Comparison of ENCODE assay signal across 1 cellular context in the genomic region with DNA sequence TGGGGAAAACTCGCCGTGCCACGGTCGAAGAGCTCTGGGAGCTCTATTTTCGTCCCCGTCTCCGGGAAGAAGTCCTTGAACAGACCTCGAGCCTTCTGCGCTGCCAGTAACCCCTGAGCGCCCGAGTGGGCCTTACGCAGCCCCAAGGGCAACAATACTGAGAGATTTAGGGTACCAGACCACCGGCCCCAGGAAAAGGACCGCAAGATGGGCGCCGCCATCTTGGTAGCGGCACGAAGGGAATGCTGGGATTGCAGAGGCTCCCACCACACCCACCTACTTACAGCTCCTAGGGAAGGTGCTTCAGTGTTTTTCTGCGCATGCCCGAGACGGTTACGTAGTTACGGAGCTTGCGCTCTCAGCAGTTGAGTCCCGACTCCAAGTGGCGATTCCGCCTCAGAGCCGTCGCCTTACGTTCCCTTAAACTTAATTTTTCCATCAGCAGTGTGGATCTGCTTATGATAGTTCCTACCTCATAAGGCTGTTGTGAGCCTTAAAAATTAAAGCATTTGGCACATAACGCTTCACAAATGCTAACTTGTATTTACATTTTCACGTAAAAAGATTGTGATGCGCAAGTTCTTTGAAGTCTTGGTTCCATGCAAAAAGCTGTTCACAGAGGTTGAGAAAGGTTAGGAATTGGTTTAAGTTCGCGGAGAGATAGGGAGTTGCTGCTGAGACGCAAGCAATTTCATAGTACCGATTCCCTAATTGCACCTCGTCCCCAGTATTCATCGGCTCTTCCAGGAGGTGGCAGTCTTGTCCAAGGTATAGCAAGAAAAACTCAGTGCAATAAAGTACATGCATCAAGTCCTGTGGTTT.
TF ChIP-seq lines count a peak whose summit lies in the region.

A gene (minus strand): TSS at position 244 of the 822 bp plus-strand sequence. CDS start 23 bp downstream, at position 221.

TF ChIP-seq in HEK293, 187 proteins besides CTCF, POLR2A, EP300 and RAD21 (continued from another document and continues in another):
- TF ChIP-seq, protein P1, sequence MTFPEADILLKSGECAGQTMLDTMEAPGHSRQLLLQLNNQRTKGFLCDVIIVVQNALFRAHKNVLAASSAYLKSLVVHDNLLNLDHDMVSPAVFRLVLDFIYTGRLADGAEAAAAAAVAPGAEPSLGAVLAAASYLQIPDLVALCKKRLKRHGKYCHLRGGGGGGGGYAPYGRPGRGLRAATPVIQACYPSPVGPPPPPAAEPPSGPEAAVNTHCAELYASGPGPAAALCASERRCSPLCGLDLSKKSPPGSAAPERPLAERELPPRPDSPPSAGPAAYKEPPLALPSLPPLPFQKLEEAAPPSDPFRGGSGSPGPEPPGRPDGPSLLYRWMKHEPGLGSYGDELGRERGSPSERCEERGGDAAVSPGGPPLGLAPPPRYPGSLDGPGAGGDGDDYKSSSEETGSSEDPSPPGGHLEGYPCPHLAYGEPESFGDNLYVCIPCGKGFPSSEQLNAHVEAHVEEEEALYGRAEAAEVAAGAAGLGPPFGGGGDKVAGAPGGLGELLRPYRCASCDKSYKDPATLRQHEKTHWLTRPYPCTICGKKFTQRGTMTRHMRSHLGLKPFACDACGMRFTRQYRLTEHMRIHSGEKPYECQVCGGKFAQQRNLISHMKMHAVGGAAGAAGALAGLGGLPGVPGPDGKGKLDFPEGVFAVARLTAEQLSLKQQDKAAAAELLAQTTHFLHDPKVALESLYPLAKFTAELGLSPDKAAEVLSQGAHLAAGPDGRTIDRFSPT (tag by site-specific recombination; IDR thresholded peaks at IDR 0.05) = no peak
- TF ChIP-seq KLF16 (tag by site-specific recombination; IDR thresholded peaks at IDR 0.05) (no peak), ZNF132 (tag by site-specific recombination; IDR thresholded peaks at IDR 0.05; ENCODE audit: borderline replicate concordance) (no peak), KLF9 (tag by site-specific recombination; IDR thresholded peaks at IDR 0.05; ENCODE audit: low read depth) (peak; percentile 95), ZNF140 (tag by site-specific recombination; IDR thresholded peaks at IDR 0.05) (no peak), OSR2 (tag by site-specific recombination; IDR thresholded peaks at IDR 0.05) (no peak), ZNF24 (tag by site-specific recombination; IDR thresholded peaks at IDR 0.05) (no peak; the same call in 1 of the 2 replicates), ZBTB8A (tag by site-specific recombination; IDR thresholded peaks at IDR 0.05) (peak; percentile 31; the same call in 1 of the 2 replicates), ZNF776 (tag by site-specific recombination; IDR thresholded peaks at IDR 0.05; ENCODE audit: borderline replicate concordance) (no peak), HOXA7 (CRISPR knock-in tag; IDR thresholded peaks at IDR 0.05; ENCODE audit: borderline replicate concordance) (no peak), ZNF660 (tag by site-specific recombination; IDR thresholded peaks at IDR 0.05) (peak; percentile 81), ZNF169 (tag by site-specific recombination; IDR thresholded peaks at IDR 0.05) (no peak), ZNF585B (tag by site-specific recombination; IDR thresholded peaks at IDR 0.05) (no peak), ZSCAN16 (tag by site-specific recombination; IDR thresholded peaks at IDR 0.05) (peak; percentile 74), ZNF473 (tag by site-specific recombination; IDR thresholded peaks at IDR 0.05) (no peak), ZNF510 (tag by site-specific recombination; IDR thresholded peaks at IDR 0.05; ENCODE audit: insufficient replicate concordance) (no peak), ZNF155 (tag by site-specific recombination; IDR thresholded peaks at IDR 0.05) (no peak), ZNF514 (tag by site-specific recombination; IDR thresholded peaks at IDR 0.05) (no peak), ZNF830 (tag by site-specific recombination; IDR thresholded peaks at IDR 0.05; ENCODE audit: low read depth) (no peak), ZNF768 (tag by site-specific recombination; IDR thresholded peaks at IDR 0.05) (no peak), ZNF707 (tag by site-specific recombination; IDR thresholded peaks at IDR 0.05) (no peak; the same call in 1 of the 2 replicates), ZNF175 (tag by site-specific recombination; IDR thresholded peaks at IDR 0.05) (no peak), ZFP37 (tag by site-specific recombination; IDR thresholded peaks at IDR 0.05) (peak; percentile 80), ZNF701 (tag by site-specific recombination; IDR thresholded peaks at IDR 0.05) (no peak), ZNF324 (tag by site-specific recombination; IDR thresholded peaks at IDR 0.05) (no peak), TCF7L2 (IDR thresholded peaks at IDR 0.05; ENCODE audit: borderline replicate concordance, low read depth, low read length) (no peak), ZNF610 (tag by site-specific recombination; IDR thresholded peaks at IDR 0.05; ENCODE audit: borderline replicate concordance) (no peak), ZNF600 (tag by site-specific recombination; IDR thresholded peaks at IDR 0.05) (peak; percentile 88), OVOL3 (tag by site-specific recombination; IDR thresholded peaks at IDR 0.05) (0 out of 2 replicates have a peak, but pooled peaks have one; percentile 54), IKZF3 (tag by site-specific recombination; IDR thresholded peaks at IDR 0.05) (peak; percentile 86), ZNF221 (tag by site-specific recombination; IDR thresholded peaks at IDR 0.05; ENCODE audit: borderline replicate concordance) (no peak), ZNF624 (tag by site-specific recombination; IDR thresholded peaks at IDR 0.05) (no peak), ZNF274 (IDR thresholded peaks at IDR 0.05; ENCODE audit: low read length) (no peak), ZNF274 (tag by site-specific recombination; IDR thresholded peaks at IDR 0.05; ENCODE audit: borderline replicate concordance) (no peak), KLF1 (tag by site-specific recombination; IDR thresholded peaks at IDR 0.05) (no peak), GLI2 (tag by site-specific recombination; IDR thresholded peaks at IDR 0.05; ENCODE audit: borderline replicate concordance, low read depth) (no peak), ZNF16 (tag by site-specific recombination; IDR thresholded peaks at IDR 0.05; ENCODE audit: low read depth) (no peak), ZNF521 (tag by site-specific recombination; IDR thresholded peaks at IDR 0.05) (no peak), ZNF843 (tag by site-specific recombination; IDR thresholded peaks at IDR 0.05) (no peak)
- TF ChIP-seq, protein P2, sequence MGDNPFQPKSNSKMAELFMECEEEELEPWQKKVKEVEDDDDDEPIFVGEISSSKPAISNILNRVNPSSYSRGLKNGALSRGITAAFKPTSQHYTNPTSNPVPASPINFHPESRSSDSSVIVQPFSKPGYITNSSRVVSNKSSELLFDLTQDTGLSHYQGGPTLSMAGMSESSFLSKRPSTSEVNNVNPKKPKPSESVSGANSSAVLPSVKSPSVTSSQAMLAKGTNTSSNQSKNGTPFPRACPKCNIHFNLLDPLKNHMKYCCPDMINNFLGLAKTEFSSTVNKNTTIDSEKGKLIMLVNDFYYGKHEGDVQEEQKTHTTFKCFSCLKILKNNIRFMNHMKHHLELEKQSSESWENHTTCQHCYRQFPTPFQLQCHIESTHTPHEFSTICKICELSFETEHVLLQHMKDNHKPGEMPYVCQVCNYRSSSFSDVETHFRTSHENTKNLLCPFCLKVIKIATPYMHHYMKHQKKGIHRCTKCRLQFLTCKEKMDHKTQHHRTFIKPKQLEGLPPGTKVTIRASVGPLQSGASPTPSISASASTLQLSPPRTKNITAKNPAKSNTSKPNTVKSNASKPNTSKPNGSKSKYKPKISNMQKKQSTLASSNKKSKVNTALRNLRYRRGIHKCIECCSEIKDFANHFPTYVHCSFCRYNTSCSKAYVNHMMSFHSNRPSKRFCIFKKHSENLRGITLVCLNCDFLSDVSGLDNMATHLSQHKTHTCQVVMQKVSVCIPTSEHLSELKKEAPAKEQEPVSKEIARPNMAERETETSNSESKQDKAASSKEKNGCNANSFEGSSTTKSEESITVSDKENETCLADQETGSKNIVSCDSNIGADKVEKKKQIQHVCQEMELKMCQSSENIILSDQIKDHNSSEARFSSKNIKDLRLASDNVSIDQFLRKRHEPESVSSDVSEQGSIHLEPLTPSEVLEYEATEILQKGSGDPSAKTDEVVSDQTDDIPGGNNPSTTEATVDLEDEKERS (tag by site-specific recombination; IDR thresholded peaks at IDR 0.05) = no peak
- TF ChIP-seq, protein P3, sequence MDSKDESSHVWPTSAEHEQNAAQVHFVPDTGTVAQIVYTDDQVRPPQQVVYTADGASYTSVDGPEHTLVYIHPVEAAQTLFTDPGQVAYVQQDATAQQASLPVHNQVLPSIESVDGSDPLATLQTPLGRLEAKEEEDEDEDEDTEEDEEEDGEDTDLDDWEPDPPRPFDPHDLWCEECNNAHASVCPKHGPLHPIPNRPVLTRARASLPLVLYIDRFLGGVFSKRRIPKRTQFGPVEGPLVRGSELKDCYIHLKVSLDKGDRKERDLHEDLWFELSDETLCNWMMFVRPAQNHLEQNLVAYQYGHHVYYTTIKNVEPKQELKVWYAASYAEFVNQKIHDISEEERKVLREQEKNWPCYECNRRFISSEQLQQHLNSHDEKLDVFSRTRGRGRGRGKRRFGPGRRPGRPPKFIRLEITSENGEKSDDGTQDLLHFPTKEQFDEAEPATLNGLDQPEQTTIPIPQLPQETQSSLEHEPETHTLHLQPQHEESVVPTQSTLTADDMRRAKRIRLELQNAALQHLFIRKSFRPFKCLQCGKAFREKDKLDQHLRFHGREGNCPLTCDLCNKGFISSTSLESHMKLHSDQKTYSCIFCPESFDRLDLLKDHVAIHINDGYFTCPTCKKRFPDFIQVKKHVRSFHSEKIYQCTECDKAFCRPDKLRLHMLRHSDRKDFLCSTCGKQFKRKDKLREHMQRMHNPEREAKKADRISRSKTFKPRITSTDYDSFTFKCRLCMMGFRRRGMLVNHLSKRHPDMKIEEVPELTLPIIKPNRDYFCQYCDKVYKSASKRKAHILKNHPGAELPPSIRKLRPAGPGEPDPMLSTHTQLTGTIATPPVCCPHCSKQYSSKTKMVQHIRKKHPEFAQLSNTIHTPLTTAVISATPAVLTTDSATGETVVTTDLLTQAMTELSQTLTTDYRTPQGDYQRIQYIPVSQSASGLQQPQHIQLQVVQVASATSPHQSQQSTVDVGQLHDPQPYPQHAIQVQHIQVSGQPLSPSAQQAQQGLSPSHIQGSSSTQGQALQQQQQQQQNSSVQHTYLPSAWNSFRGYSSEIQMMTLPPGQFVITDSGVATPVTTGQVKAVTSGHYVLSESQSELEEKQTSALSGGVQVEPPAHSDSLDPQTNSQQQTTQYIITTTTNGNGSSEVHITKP (tag by site-specific recombination; IDR thresholded peaks at IDR 0.05) = no peak
- TF ChIP-seq, protein P4, sequence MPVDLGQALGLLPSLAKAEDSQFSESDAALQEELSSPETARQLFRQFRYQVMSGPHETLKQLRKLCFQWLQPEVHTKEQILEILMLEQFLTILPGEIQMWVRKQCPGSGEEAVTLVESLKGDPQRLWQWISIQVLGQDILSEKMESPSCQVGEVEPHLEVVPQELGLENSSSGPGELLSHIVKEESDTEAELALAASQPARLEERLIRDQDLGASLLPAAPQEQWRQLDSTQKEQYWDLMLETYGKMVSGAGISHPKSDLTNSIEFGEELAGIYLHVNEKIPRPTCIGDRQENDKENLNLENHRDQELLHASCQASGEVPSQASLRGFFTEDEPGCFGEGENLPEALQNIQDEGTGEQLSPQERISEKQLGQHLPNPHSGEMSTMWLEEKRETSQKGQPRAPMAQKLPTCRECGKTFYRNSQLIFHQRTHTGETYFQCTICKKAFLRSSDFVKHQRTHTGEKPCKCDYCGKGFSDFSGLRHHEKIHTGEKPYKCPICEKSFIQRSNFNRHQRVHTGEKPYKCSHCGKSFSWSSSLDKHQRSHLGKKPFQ (tag by site-specific recombination; IDR thresholded peaks at IDR 0.05) = no peak
- TF ChIP-seq, protein P5, sequence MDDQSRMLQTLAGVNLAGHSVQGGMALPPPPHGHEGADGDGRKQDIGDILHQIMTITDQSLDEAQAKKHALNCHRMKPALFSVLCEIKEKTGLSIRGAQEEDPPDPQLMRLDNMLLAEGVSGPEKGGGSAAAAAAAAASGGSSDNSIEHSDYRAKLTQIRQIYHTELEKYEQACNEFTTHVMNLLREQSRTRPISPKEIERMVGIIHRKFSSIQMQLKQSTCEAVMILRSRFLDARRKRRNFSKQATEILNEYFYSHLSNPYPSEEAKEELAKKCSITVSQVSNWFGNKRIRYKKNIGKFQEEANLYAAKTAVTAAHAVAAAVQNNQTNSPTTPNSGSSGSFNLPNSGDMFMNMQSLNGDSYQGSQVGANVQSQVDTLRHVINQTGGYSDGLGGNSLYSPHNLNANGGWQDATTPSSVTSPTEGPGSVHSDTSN (CRISPR knock-in tag; IDR thresholded peaks at IDR 0.05) = peak; percentile 64; the same call in 1 of the 2 replicates
- TF ChIP-seq, protein P6, sequence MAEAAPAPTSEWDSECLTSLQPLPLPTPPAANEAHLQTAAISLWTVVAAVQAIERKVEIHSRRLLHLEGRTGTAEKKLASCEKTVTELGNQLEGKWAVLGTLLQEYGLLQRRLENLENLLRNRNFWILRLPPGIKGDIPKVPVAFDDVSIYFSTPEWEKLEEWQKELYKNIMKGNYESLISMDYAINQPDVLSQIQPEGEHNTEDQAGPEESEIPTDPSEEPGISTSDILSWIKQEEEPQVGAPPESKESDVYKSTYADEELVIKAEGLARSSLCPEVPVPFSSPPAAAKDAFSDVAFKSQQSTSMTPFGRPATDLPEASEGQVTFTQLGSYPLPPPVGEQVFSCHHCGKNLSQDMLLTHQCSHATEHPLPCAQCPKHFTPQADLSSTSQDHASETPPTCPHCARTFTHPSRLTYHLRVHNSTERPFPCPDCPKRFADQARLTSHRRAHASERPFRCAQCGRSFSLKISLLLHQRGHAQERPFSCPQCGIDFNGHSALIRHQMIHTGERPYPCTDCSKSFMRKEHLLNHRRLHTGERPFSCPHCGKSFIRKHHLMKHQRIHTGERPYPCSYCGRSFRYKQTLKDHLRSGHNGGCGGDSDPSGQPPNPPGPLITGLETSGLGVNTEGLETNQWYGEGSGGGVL (tag by site-specific recombination; IDR thresholded peaks at IDR 0.05) = no peak
- TF ChIP-seq, protein P7, sequence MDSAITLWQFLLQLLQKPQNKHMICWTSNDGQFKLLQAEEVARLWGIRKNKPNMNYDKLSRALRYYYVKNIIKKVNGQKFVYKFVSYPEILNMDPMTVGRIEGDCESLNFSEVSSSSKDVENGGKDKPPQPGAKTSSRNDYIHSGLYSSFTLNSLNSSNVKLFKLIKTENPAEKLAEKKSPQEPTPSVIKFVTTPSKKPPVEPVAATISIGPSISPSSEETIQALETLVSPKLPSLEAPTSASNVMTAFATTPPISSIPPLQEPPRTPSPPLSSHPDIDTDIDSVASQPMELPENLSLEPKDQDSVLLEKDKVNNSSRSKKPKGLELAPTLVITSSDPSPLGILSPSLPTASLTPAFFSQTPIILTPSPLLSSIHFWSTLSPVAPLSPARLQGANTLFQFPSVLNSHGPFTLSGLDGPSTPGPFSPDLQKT (IDR thresholded peaks at IDR 0.05; ENCODE audit: borderline replicate concordance, low read depth, low read length) = no peak
- TF ChIP-seq, protein P8, sequence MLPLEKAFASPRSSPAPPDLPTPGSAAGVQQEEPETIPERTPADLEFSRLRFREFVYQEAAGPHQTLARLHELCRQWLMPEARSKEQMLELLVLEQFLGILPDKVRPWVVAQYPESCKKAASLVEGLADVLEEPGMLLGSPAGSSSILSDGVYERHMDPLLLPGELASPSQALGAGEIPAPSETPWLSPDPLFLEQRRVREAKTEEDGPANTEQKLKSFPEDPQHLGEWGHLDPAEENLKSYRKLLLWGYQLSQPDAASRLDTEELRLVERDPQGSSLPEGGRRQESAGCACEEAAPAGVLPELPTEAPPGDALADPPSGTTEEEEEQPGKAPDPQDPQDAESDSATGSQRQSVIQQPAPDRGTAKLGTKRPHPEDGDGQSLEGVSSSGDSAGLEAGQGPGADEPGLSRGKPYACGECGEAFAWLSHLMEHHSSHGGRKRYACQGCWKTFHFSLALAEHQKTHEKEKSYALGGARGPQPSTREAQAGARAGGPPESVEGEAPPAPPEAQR (tag by site-specific recombination; IDR thresholded peaks at IDR 0.05) = no peak
